8 cellular contexts compared by ENCODE assay signal in genomic region chr7:7970620-7971307, GRCh38. TPM values are rescaled to one million over a fixed set of nuclear protein-coding genes. Genes with fewer than 3 reads are reported as not detected.
DNase-seq lines count a peak whose midpoint lies in the region; ATAC-seq, FAIRE-seq and TF ChIP-seq lines count a peak whose summit lies in the region.

No MANE protein-coding gene starts in this region.

- H3K27ac ChIP-seq in mesendoderm (ENCODE audit: low read depth, low read length): no peak overlapping the region

- no peak for TF ChIP-seq CTCF in astrocyte of the spinal cord (IDR thresholded peaks at IDR 0.05; ENCODE audit: low read depth, low read length)
- no peak for TF ChIP-seq CTCF in nephron progenitor cell (IDR thresholded peaks at IDR 0.05)

- peak overlapping the region; percentile 1 for H3K56ac ChIP-seq in mesendoderm (ENCODE audit: low read length)

- WGBS in mesendoderm (ENCODE audit: extremely low coverage, insufficient coverage, low lambda C conversion rate): no CpG with 5 or more reads among the region's 5 CpGs

- no peak overlapping the region for H4K5ac ChIP-seq in mesendoderm (ENCODE audit: low read length)

- no peaks in the 10 kb centered on the region for H3K36me3 ChIP-seq in mesendoderm (ENCODE audit: control insufficient read depth, insufficient read depth, low read length)

- no peaks in the 10 kb centered on the region for H3K27me3 Mint-ChIP-seq in nephron progenitor cell (ENCODE audit: low read depth, poor library complexity)

- H3K79me1 ChIP-seq in mesendoderm (ENCODE audit: low read length): no peaks in the 10 kb centered on the region

- peaks cover 13% of the 10 kb centered on the region for H3K4me1 Mint-ChIP-seq in nephron progenitor cell

- no peak for FAIRE-seq in HTR-8/SVneo (lab: Jason Lieb, UNC)

- no peak overlapping the region for H3K4me2 ChIP-seq in mesendoderm (ENCODE audit: low read length)

- H3K4me3 ChIP-seq in astrocyte of the spinal cord (ENCODE audit: low read depth, low read length): peak overlapping the region; percentile 70
- H3K4me3 ChIP-seq in mesendoderm (ENCODE audit: low read length): no peak overlapping the region

- H3K4me3 Mint-ChIP-seq in nephron progenitor cell: no peak overlapping the region

- H3K4me1 ChIP-seq in mesendoderm (ENCODE audit: control insufficient read depth, low read depth, low read length): no peaks in the 10 kb centered on the region

- H3K27me3 ChIP-seq in mesendoderm (ENCODE audit: insufficient read depth, low read length, poor library complexity): no peaks in the 10 kb centered on the region

- H3K27ac Mint-ChIP-seq in nephron progenitor cell: no peak overlapping the region

- no peak overlapping the region for H2BK15ac ChIP-seq in mesendoderm (replicated peaks; ENCODE audit: low read depth)

- H2BK5ac ChIP-seq in mesendoderm (ENCODE audit: low read length): no peak overlapping the region

- H4K8ac ChIP-seq in mesendoderm (ENCODE audit: low read depth, low read length): no peak overlapping the region

- H3K4ac ChIP-seq in mesendoderm (ENCODE audit: low read depth, low read length): no peak overlapping the region

- peak overlapping the region; percentile 25 for H3K9ac ChIP-seq in mesendoderm (ENCODE audit: low read length)

- H3K23ac ChIP-seq in mesendoderm (ENCODE audit: low read length): no peak overlapping the region

- H3K36me3 Mint-ChIP-seq in nephron progenitor cell (ENCODE audit: low read depth): peaks cover 4% of the 10 kb centered on the region

- H2AK5ac ChIP-seq in mesendoderm (ENCODE audit: low read length): no peak overlapping the region

- DNase-seq in DMS153 (lab: John Stamatoyannopoulos, UW): peak; percentile 50
- DNase-seq in KBM-7: peak; percentile 37
- peak; percentile 32 for DNase-seq in astrocyte of the spinal cord (ENCODE audit: low read depth, low spot score)
- DNase-seq in mesendoderm: no peak
- no peak for DNase-seq in HTR-8/SVneo (ENCODE audit: insufficient read length, low spot score)
- no peak for DNase-seq in effector CD8-positive, alpha-beta T cell (lab: John Stamatoyannopoulos, UW)
- no peak for DNase-seq in nephron progenitor cell

- no peaks in the 10 kb centered on the region for H3K9me3 Mint-ChIP-seq in nephron progenitor cell

- H3K18ac ChIP-seq in mesendoderm (ENCODE audit: low read length): no peak overlapping the region

- in situ Hi-C loops in KBM-7 (cut with MboI; ENCODE audit: low pct_unique_long_range_greater_than_20kb, low sequenced_read_pairs) (no loop called here), astrocyte of the spinal cord (cut with HindIII; ENCODE audit: low sequenced_read_pairs) (no loop called here)

- H2BK120ac ChIP-seq in mesendoderm (ENCODE audit: low read depth, low read length): no peak overlapping the region

- ATAC-seq in HG03280 (IDR thresholded peaks at IDR 0.05; ENCODE audit: unreplicated experiment): no peak

- H3K79me2 ChIP-seq in mesendoderm (ENCODE audit: control insufficient read depth, insufficient read depth, low read length): peaks cover 5% of the 10 kb centered on the region

RNA-seq across cellular contexts. Expression of gene GLCCI1, which starts 2.2 kb away (rescaled TPM):
- polyA plus RNA-seq in mesendoderm (2013, experiment 1 of 2): 5.8 TPM
- polyA plus RNA-seq in mesendoderm (2013, experiment 2 of 2): 5.9 TPM

Comparison
In these comparisons a context has a peak if more than half of its experiments do, and no peak if none do; other contexts are left out.
1. DNase-seq: peak in DMS153 (single experiment), KBM-7 (single experiment) and astrocyte of the spinal cord (single experiment); none in mesendoderm (single experiment), HTR-8/SVneo (single experiment), effector CD8-positive, alpha-beta T cell (single experiment) and nephron progenitor cell (single experiment).